8 cellular contexts compared by ENCODE assay signal in genomic region chr16:74623214-74623842, GRCh38. TPM values are rescaled to one million over a fixed set of nuclear protein-coding genes. Genes with fewer than 3 reads are reported as not detected.
DNase-seq lines count a peak whose midpoint lies in the region; ATAC-seq, FAIRE-seq and TF ChIP-seq lines count a peak whose summit lies in the region.

No MANE protein-coding gene starts in this region.

- peaks cover 4% of the 10 kb centered on the region for H3F3A ChIP-seq in neural progenitor cell (ENCODE audit: low read depth)

- H3K9me3 Mint-ChIP-seq in HFFc6, result no peaks in the 10 kb centered on the region
- H3K9me3 Mint-ChIP-seq in neural progenitor cell, result no peaks in the 10 kb centered on the region

- H3K36me3 Mint-ChIP-seq in HFFc6 (ENCODE audit: low read depth), result peaks cover 19% of the 10 kb centered on the region
- H3K36me3 Mint-ChIP-seq in neural progenitor cell, result peaks cover 18% of the 10 kb centered on the region

- no peak overlapping the region for H3K4me3 ChIP-seq in neural progenitor cell

- no peak overlapping the region for H3K9ac ChIP-seq in neural progenitor cell

- DNase-seq in D721Med (ENCODE audit: insufficient read length, low spot score) (no peak), HFFc6 (peak; percentile 39), SKM-1 (lab: John Stamatoyannopoulos, UW; ENCODE audit: unreplicated experiment) (peak; percentile 20), fibroblast of peridontal ligament (ENCODE audit: extremely low read depth) (peak; percentile 82), neural progenitor cell (ENCODE audit: low spot score) (peak; percentile 43), cortex of kidney (lab: John Stamatoyannopoulos, UW) (no peak), NCI-H526 treated with DMSO at 0.1 percent for 48 hours (lab: John Stamatoyannopoulos, UW) (no peak)

- TF ChIP-seq CTCF in D721Med (IDR thresholded peaks at IDR 0.05; ENCODE audit: insufficient read depth, missing control alignments) (peak; percentile 65), HFFc6 (IDR thresholded peaks at IDR 0.05) (peak; percentile 83), neural progenitor cell (IDR thresholded peaks at IDR 0.05) (peak; percentile 68)

- H3K79me2 ChIP-seq in neural progenitor cell (ENCODE audit: low read depth), result peaks cover 4% of the 10 kb centered on the region

- peaks cover 18% of the 10 kb centered on the region for H3K36me3 ChIP-seq in neural progenitor cell

- H4K20me1 ChIP-seq in neural progenitor cell (ENCODE audit: low read depth), result peaks cover 27% of the 10 kb centered on the region

- no peaks in the 10 kb centered on the region for H3K4me1 ChIP-seq in neural progenitor cell

- peaks cover 10% of the 10 kb centered on the region; the same call in 1 of the 2 replicates for H3K4me1 Mint-ChIP-seq in HFFc6 (ENCODE audit: low read depth)
- H3K4me1 Mint-ChIP-seq in neural progenitor cell, result no peaks in the 10 kb centered on the region

- H3K4me3 Mint-ChIP-seq in HFFc6, result no peak overlapping the region
- no peak overlapping the region for H3K4me3 Mint-ChIP-seq in neural progenitor cell

- no peak overlapping the region for H3K4me2 ChIP-seq in neural progenitor cell

- no peak for ATAC-seq in HG03025 (IDR thresholded peaks at IDR 0.05; ENCODE audit: low FRiP score, unreplicated experiment)

- H3K27me3 Mint-ChIP-seq in HFFc6 (ENCODE audit: insufficient read depth), result peaks cover 3% of the 10 kb centered on the region
- peaks cover 2% of the 10 kb centered on the region for H3K27me3 Mint-ChIP-seq in neural progenitor cell (ENCODE audit: insufficient read depth, low read depth)

- H3K9me3 ChIP-seq in neural progenitor cell (ENCODE audit: low read depth), result no peaks in the 10 kb centered on the region

- no peak overlapping the region for H2AFZ ChIP-seq in neural progenitor cell (replicated peaks)

- no peaks in the 10 kb centered on the region for H3K27me3 ChIP-seq in neural progenitor cell

- no peak overlapping the region for H3K27ac ChIP-seq in neural progenitor cell

- no peak for FAIRE-seq in D721Med (lab: Jason Lieb, UNC)

- H3K27ac Mint-ChIP-seq in HFFc6 (no peak overlapping the region), neural progenitor cell (no peak overlapping the region)

RNA-seq across cellular contexts. Expression of gene GLG1, which starts 16.4 kb away (rescaled TPM):
- total RNA-seq in HFFc6 (2021; fragmentation: NEBNext Ultra II Directional; extraction: Animal tissue kit (Norgen Biotek cat#: 25700)), result 100 to 1,000 TPM; 149 to 167 (median 161) TPM
- total RNA-seq in neural progenitor cell (ENCODE audit: low replicate concordance), result 117 and 138 TPM in 2 replicates

RNA-seq across cellular contexts. Expression of gene RFWD3, which starts 43.3 kb away (rescaled TPM):
- total RNA-seq in HFFc6 (2021; fragmentation: NEBNext Ultra II Directional; extraction: Animal tissue kit (Norgen Biotek cat#: 25700)), result 10 to 100 TPM; 27.2 to 44.4 (median 42.9) TPM
- total RNA-seq in neural progenitor cell (ENCODE audit: low replicate concordance), result 55.7 and 61.5 TPM in 2 replicates

Comparison
In these comparisons a context has a peak if more than half of its experiments do, and no peak if none do; other contexts are left out.
1. DNase-seq: peak in HFFc6 (single experiment), SKM-1 (single experiment), fibroblast of peridontal ligament (single experiment) and neural progenitor cell (single experiment); none in D721Med (single experiment), cortex of kidney (single experiment) and NCI-H526 treated with DMSO at 0.1 percent for 48 hours (single experiment).
2. Peak in every context shown above with its lines, with median percentiles within 50 percentile points of each other: CTCF ChIP-seq.